Comparison of ENCODE assay signal across 1 cellular context in genomic region chr6:137903274-137903932, GRCh38.
A peak's percentile ranks its signal among the peaks of the same experiment; 100 is the strongest.
TF ChIP-seq lines count a peak whose summit lies in the region.

No MANE protein-coding gene starts in this region.

TF ChIP-seq in K562, 482 proteins besides CTCF, POLR2A, EP300 and RAD21 (continued from another document):
- TF ChIP-seq RNF219 (CRISPR knock-in tag; IDR thresholded peaks at IDR 0.05) (no peak), ZFP30 (CRISPR knock-in tag; IDR thresholded peaks at IDR 0.05; ENCODE audit: borderline replicate concordance) (0 out of 2 replicates have a peak, but pooled peaks have one; percentile 69), ZNF583 (CRISPR knock-in tag; IDR thresholded peaks at IDR 0.05) (peak; percentile 52; the same call in 1 of the 2 replicates), ZKSCAN3 (CRISPR knock-in tag; IDR thresholded peaks at IDR 0.05) (no peak), HNRNPK (IDR thresholded peaks at IDR 0.05; ENCODE audit: low read depth, low read length, poor library complexity, severe bottlenecking) (no peak), ZNF644 (tag; IDR thresholded peaks at IDR 0.05; ENCODE audit: low read depth) (0 out of 2 replicates have a peak, but pooled peaks have one; percentile 9), DPF2 (IDR thresholded peaks at IDR 0.05) (peak; percentile 52), HIVEP1 (CRISPR knock-in tag; IDR thresholded peaks at IDR 0.05) (peak; percentile 81; the same call in 1 of the 2 replicates), ZNF589 (CRISPR knock-in tag; IDR thresholded peaks at IDR 0.05; ENCODE audit: low read depth) (peak; percentile 67; the same call in 1 of the 2 replicates)
